In genomic region chr12:111980598-111980997, GRCh38 we compare ENCODE assay signal across 11 cellular contexts.
"Had no signal": no experiment of that assay in that cellular context is flagged by ENCODE, and none has a peak within 500 bp of the region (broad histone marks: within the 10 kb centered on the region; RNA-seq: fewer than 3 reads in every experiment).

No MANE protein-coding gene starts in this region.

- H3K36me3 ChIP-seq: HAP-1 had no signal

- H3K9me3 ChIP-seq: HAP-1 had no signal

- FAIRE-seq: H1, H54 had no signal

- H3K27ac ChIP-seq: GM23248 had no signal

- H3K4me3 Mint-ChIP-seq: GM23338, H9, HFFc6 had no signal

- H3K4me1 Mint-ChIP-seq: GM23338, H9 had no signal

- H3K9me3 Mint-ChIP-seq: GM23338, H9, HFFc6 had no signal

- ATAC-seq: GM23338, HCT116 had no signal

- DNase-seq: GM23248, GOT3, H7, H9, HCEC 1CT, HFFc6 had no signal

- H3K4me2 ChIP-seq: GM23338 had no signal

- H3K4me3 ChIP-seq: GM23248, GM23338, HAP-1 had no signal

- H3K27ac Mint-ChIP-seq: GM23338, H9, HFFc6 had no signal

- H2AFZ ChIP-seq: GM23248, GM23338 had no signal

- H3K9ac ChIP-seq: GM23248 had no signal
